ENCODE assay signal across 23 cellular contexts in the genomic region with DNA sequence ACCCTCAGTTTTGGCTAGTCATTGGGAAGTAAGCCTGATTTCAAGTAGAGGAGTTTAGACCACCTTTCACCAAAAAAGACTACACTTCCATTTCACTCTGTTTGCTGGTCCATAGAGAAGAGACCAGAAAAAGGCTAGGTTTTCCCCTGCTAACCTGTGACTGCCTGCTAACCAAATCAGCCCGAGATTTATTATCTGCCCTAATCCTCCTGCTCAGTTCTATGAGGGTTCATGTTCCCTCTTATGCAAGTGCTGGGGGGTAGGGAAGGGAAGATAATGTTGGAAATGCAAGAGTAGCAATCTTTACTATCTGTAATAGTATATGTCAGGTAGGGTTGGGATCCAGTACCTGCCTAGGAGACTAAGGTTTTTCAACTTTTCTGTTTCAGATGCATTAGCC.
"Had no signal": no experiment of that assay in that cellular context is flagged by ENCODE, and none has a peak within 500 bp of the region (broad histone marks: within the 10 kb centered on the region; RNA-seq: fewer than 3 reads in every experiment).

No MANE protein-coding gene starts in this region.

- H3K4me3 ChIP-seq: gastrocnemius medialis, lung, pancreas, right lobe of liver, stomach, testis, tibial artery had no signal

- H3K9me3 ChIP-seq: pancreas, right lobe of liver, testis had no signal

- H3K27ac ChIP-seq: epithelial cell of prostate, gastrocnemius medialis, neutrophil, pancreas, right lobe of liver, stomach, testis, tibial artery had no signal

- H3K27me3 ChIP-seq: gastrocnemius medialis, neutrophil, pancreas, right lobe of liver, stomach, testis, tibial artery had no signal

- FAIRE-seq: keratinocyte, pancreas, small intestine had no signal

- DNase-seq: cortex of kidney; effector CD4-positive, alpha-beta T cell; mesendoderm; midbrain; natural killer cell; pancreas; retina; right lobe of liver; small intestine; stimulated activated CD4-positive, alpha-beta T cell treated with anti-CD3 and anti-CD28 coated beads, Interleukin-12 subunit alpha, Interleukin-12 subunit beta, amount 100 ng/mL, for 4 hours; stimulated activated CD4-positive, alpha-beta T cell treated with anti-CD3 and anti-CD28 coated beads, Interleukin-1b, Interleukin-23, amount 100 ng/mL, for 48 hours; stimulated activated CD4-positive, alpha-beta T cell treated with anti-CD3 and anti-CD28 coated beads, Interleukin-4, amount 100 ng/mL, for 1 hour; stimulated activated naive CD4-positive, alpha-beta T cell treated with Interleukin-2 at 50 U/mL for 16 hours; stomach; testis had no signal

- H3K36me3 ChIP-seq: gastrocnemius medialis, neutrophil, pancreas, right lobe of liver, stomach, tibial artery had no signal

- H3K4me1 ChIP-seq: right lobe of liver, tibial artery had no signal

- ATAC-seq: esophagus mucosa; gastrocnemius medialis; natural killer cell; right lobe of liver; stimulated activated effector memory CD8-positive, alpha-beta T cell treated with anti-CD3 and anti-CD28 coated beads, Interleukin-12 subunit alpha, Interleukin-12 subunit beta, amount 100 ng/mL, for 72 hours had no signal
